Comparison of ENCODE assay signal across 9 cellular contexts in genomic region chr9:117414220-117414905, GRCh38. TPM values are rescaled to one million over a fixed set of nuclear protein-coding genes. Genes with fewer than 3 reads are reported as not detected.
A peak's percentile ranks its signal among the peaks of the same experiment; 100 is the strongest.
DNase-seq lines count a peak whose midpoint lies in the region; ATAC-seq, FAIRE-seq and TF ChIP-seq lines count a peak whose summit lies in the region.
"Had no signal": no experiment of that assay in that cellular context is flagged by ENCODE, and none has a peak within 500 bp of the region (broad histone marks: within the 10 kb centered on the region; RNA-seq: fewer than 3 reads in every experiment).

No MANE protein-coding gene starts in this region.

- DNase-seq in NCI-H2227 (lab: John Stamatoyannopoulos, UW; ENCODE audit: unreplicated experiment) (peak; percentile 42), NCI-H2227 treated with DMSO at 0.1 percent for 48 hours (lab: John Stamatoyannopoulos, UW) (no peak), small intestine (no peak), foreskin melanocyte (no peak)
- DNase-seq: DND-41 had no signal

- H3K36me3 ChIP-seq in iPS-15b (ENCODE audit: control insufficient read depth, insufficient read depth, low read length) (no peaks in the 10 kb centered on the region), small intestine (ENCODE audit: control insufficient read depth in 2 of 2, insufficient read depth in 2 of 2, low read length in 2 of 2) (no peaks in the 10 kb centered on the region)

- 1 to 3% (median 1%) methylated on average over 49 to 77 of the region's 77 CpGs for WGBS in small intestine, 3 donors

- H3K27ac ChIP-seq in small intestine (ENCODE audit: low read depth in 1 of 2, low read length in 1 of 2) = no peak overlapping the region

- H3K9ac ChIP-seq in iPS-15b (ENCODE audit: low read depth, low read length) = no peak overlapping the region

- H3K4me3 ChIP-seq in WI38 (ENCODE audit: low read depth, low read length) (peak overlapping the region; percentile 24; the same call in 1 of the 2 replicates), iPS-15b (ENCODE audit: low read depth, low read length) (peak overlapping the region; percentile 80), small intestine (ENCODE audit: low read depth in 1 of 2, low read length in 2 of 2) (peak overlapping the region; percentile 3 to 48)

- H3K4me1 ChIP-seq in iPS-15b (ENCODE audit: control insufficient read depth, insufficient read depth, low read length) (no peaks in the 10 kb centered on the region), small intestine (ENCODE audit: control insufficient read depth in 2 of 2, insufficient read depth in 1 of 2, low read depth in 1 of 2, low read length in 1 of 2) (no peaks in the 10 kb centered on the region)

- ATAC-seq in GM19397 (IDR thresholded peaks at IDR 0.05; ENCODE audit: unreplicated experiment) (no peak), GM18873 (IDR thresholded peaks at IDR 0.05; ENCODE audit: low FRiP score, unreplicated experiment) (no peak)

- H3K9me3 ChIP-seq in iPS-15b (ENCODE audit: control insufficient read depth, insufficient read depth, low read length) (no peaks in the 10 kb centered on the region), small intestine (ENCODE audit: control insufficient read depth, low read depth) (no peaks in the 10 kb centered on the region)

- H3K27me3 ChIP-seq in iPS-15b (ENCODE audit: control insufficient read depth, insufficient read depth, low read length) (peaks cover 64% of the 10 kb centered on the region), small intestine (ENCODE audit: control insufficient read depth in 2 of 2, insufficient read depth in 2 of 2, low read length in 2 of 2) (peaks cover 17 to 25% of the 10 kb centered on the region in 2 donors)

- FAIRE-seq in small intestine (lab: Jason Lieb, UNC) = no peak

- no peak for TF ChIP-seq CTCF in WI38 (IDR thresholded peaks at IDR 0.05; ENCODE audit: low read depth, low read length)

RNA-seq across cellular contexts. Expression of gene ASTN2, which starts 0.5 kb away (rescaled TPM):
- polyA plus RNA-seq in small intestine = 1 to 10 TPM; 3.0 to 3.8 (median 3.6) TPM

Comparison
In these comparisons a context has a peak if more than half of its experiments do, and no peak if none do; other contexts are left out.
1. H3K4me3 ChIP-seq: peak in every context shown above with its lines; median percentile 80 in iPS-15b; 26 in small intestine; 24 in WI38.